In the genomic region with DNA sequence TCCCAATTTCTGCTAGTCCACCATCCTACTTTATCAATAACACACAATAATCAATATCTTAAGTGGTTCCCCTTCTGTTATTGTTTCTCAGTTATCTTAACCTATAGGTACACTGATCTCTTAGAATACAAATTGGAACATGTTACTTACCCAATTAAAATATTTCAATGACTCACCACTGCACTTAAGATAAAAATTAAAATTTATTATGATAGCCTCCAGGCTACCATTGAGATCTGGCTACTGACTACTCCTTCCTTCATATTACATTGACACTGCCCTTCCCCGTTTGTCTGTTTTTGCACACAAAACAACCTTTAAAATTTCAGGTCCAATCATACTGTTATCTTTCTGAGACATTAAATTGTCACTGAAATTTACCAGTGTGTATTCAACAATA, we compare ENCODE assay signal across 2 cellular contexts.
TF ChIP-seq lines count a peak whose summit lies in the region.

No MANE protein-coding gene starts in this region.

TF ChIP-seq in SK-N-SH treated with all-trans-retinoic acid at 6 μM for 48 hours, 23 proteins besides CTCF, POLR2A, EP300 and RAD21 (continued from another document):
- TF ChIP-seq, protein P1, sequence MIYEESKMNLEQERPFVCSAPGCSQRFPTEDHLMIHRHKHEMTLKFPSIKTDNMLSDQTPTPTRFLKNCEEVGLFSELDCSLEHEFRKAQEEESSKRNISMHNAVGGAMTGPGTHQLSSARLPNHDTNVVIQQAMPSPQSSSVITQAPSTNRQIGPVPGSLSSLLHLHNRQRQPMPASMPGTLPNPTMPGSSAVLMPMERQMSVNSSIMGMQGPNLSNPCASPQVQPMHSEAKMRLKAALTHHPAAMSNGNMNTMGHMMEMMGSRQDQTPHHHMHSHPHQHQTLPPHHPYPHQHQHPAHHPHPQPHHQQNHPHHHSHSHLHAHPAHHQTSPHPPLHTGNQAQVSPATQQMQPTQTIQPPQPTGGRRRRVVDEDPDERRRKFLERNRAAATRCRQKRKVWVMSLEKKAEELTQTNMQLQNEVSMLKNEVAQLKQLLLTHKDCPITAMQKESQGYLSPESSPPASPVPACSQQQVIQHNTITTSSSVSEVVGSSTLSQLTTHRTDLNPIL (CRISPR knock-in tag; IDR thresholded peaks at IDR 0.05; ENCODE audit: low read depth): no peak
- TF ChIP-seq BACH2 (CRISPR knock-in tag; IDR thresholded peaks at IDR 0.05; ENCODE audit: borderline replicate concordance): no peak

TF ChIP-seq in SK-N-SH, 30 proteins besides CTCF, POLR2A, EP300 and RAD21 (continued from another document):
- TF ChIP-seq, protein P2, sequence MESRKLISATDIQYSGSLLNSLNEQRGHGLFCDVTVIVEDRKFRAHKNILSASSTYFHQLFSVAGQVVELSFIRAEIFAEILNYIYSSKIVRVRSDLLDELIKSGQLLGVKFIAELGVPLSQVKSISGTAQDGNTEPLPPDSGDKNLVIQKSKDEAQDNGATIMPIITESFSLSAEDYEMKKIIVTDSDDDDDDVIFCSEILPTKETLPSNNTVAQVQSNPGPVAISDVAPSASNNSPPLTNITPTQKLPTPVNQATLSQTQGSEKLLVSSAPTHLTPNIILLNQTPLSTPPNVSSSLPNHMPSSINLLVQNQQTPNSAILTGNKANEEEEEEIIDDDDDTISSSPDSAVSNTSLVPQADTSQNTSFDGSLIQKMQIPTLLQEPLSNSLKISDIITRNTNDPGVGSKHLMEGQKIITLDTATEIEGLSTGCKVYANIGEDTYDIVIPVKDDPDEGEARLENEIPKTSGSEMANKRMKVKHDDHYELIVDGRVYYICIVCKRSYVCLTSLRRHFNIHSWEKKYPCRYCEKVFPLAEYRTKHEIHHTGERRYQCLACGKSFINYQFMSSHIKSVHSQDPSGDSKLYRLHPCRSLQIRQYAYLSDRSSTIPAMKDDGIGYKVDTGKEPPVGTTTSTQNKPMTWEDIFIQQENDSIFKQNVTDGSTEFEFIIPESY (IDR thresholded peaks at IDR 0.05; ENCODE audit: borderline replicate concordance, low read depth): no peak
TF ChIP-seq in SK-N-SH: peak in this region for 0.
